8 cellular contexts compared by ENCODE assay signal in genomic region chr18:63317982-63318881, GRCh38.
A peak's percentile ranks its signal among the peaks of the same experiment; 100 is the strongest.
DNase-seq lines count a peak whose midpoint lies in the region; ATAC-seq lines count a peak whose summit lies in the region.

No MANE protein-coding gene starts in this region.

- peaks cover 6% of the 10 kb centered on the region for H3K27me3 ChIP-seq in endocrine pancreas (ENCODE audit: control insufficient read depth, insufficient read depth, low read length)
- H3K27me3 ChIP-seq in muscle layer of duodenum (ENCODE audit: low read depth, low read length), result no peaks in the 10 kb centered on the region

- H3K9ac ChIP-seq in endocrine pancreas (ENCODE audit: control insufficient read depth, insufficient read depth, low read length), result no peak overlapping the region

- no peak overlapping the region for H3K27ac ChIP-seq in muscle layer of duodenum (ENCODE audit: low read length)

- peak; percentile 40 for ATAC-seq in HG02870 (IDR thresholded peaks at IDR 0.05; ENCODE audit: unreplicated experiment)

- DNase-seq in NCI-H1436 (lab: John Stamatoyannopoulos, UW), result peak; percentile 77
- DNase-seq in NCI-H1436 treated with DMSO at 0.1 percent for 48 hours (lab: John Stamatoyannopoulos, UW), result no peak
- peak; percentile 69 for DNase-seq in NCI-H345 treated with DMSO at 0.1 percent for 48 hours (lab: John Stamatoyannopoulos, UW; ENCODE audit: unreplicated experiment)
- DNase-seq in activated CD8-positive, alpha-beta memory T cell treated with anti-CD3 and anti-CD28 coated beads for 1 hour (ENCODE audit: extremely low read depth in 1 of 2, low read depth in 1 of 2), result peak; percentile 64 to 66
- peak; percentile 69 to 74 for DNase-seq in stimulated activated CD8-positive, alpha-beta memory T cell treated with anti-CD3 and anti-CD28 coated beads, Interleukin-7, amount 100 ng/mL, for 4 hours (ENCODE audit: low read depth in 2 of 2)

- H3K36me3 ChIP-seq in endocrine pancreas (ENCODE audit: control insufficient read depth, insufficient read depth, low read length) (no peaks in the 10 kb centered on the region), muscle layer of duodenum (ENCODE audit: control insufficient read depth in 1 of 2, insufficient read depth in 2 of 2, low read length in 2 of 2) (no peaks in the 10 kb centered on the region)

- no peaks in the 10 kb centered on the region for H3K9me3 ChIP-seq in endocrine pancreas (ENCODE audit: control insufficient read depth, low read length)
- no peaks in the 10 kb centered on the region for H3K9me3 ChIP-seq in muscle layer of duodenum (ENCODE audit: control insufficient read depth in 1 of 2, low read length in 2 of 2)

- H3K4me3 ChIP-seq in endocrine pancreas (ENCODE audit: control insufficient read depth, insufficient read depth, low read length) (peak overlapping the region; percentile 57), muscle layer of duodenum (ENCODE audit: low read depth in 1 of 2, low read length in 2 of 2) (peak overlapping the region; percentile 73 to 83)

- peaks cover 7% of the 10 kb centered on the region for H3K4me1 ChIP-seq in endocrine pancreas (ENCODE audit: control insufficient read depth, insufficient read depth, low read length)
- peaks cover 7 to 42% of the 10 kb centered on the region in 2 donors for H3K4me1 ChIP-seq in muscle layer of duodenum (ENCODE audit: control insufficient read depth in 1 of 2, insufficient read depth in 2 of 2, low read length in 2 of 2)
